8 cellular contexts compared by ENCODE assay signal in the genomic region with DNA sequence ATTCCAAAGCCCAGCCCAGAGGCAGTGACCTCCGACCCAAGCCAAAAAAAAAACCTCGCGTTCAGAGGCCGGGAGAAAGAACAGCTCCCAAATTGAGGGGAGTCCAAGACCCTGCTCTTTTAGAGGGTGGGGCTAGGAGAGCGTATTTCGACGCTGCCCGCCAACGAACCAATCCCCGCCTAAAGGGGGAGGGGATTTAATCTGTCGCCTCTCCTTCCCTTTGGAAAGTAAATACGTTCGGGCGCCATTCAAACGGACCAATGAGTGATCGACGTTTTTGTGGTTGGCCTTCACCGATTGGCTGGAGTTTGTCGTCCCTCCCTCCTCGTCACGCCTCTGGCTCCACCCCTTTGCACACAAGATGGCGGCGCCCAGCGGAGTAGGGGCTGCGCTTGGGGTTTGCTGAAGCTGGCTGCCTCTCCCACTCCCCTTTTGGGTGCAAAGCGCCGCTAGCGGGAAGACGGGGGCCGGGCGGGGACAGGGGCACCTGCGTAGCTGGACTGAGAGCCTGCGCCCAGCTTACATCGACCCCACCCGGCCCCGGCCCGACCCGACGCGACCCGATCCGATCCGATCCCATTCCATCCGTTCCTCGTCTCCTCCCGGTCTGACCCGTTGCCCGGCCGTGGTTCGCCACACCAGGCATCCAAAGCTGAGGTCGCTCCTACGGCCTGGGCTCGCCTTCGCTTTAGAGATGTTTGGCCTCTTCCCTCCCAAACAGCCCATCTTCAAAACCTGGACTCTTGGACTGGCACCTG. TPM values are rescaled to one million over a fixed set of nuclear protein-coding genes. Genes with fewer than 3 reads are reported as not detected.
DNase-seq lines count a peak whose midpoint lies in the region; ATAC-seq and TF ChIP-seq lines count a peak whose summit lies in the region.

A gene (plus strand): TSS at position 355 of the 758 bp plus-strand sequence. CDS start 596 bp downstream, outside the sequence.

- H3K4me2 ChIP-seq in DOHH2 (ENCODE audit: low read length) (peak within 1 kb of the TSS; percentile 93), GM23338 (peak within 1 kb of the TSS; percentile 99), fibroblast of lung (ENCODE audit: extremely low read depth, insufficient read depth, low read length) (peak within 1 kb of the TSS; percentile 99)

- no peak for TF ChIP-seq CTCF in DOHH2 (IDR thresholded peaks at IDR 0.05; ENCODE audit: low read depth, low read length, poor library complexity, severe bottlenecking)
- no peak for TF ChIP-seq CTCF in GM23338 (conservative IDR thresholded peaks at IDR 0.05; ENCODE audit: low read depth in 2 of 2)
- no peak for TF ChIP-seq CTCF in fibroblast of lung (conservative IDR thresholded peaks at IDR 0.05 in 1 of 2, IDR thresholded peaks at IDR 0.05 in 1 of 2; ENCODE audit: low read depth in 1 of 2, low read length in 2 of 2)

- H3K4me1 Mint-ChIP-seq in GM23338 = peaks cover 48% of the 10 kb centered on the region
- H3K4me1 Mint-ChIP-seq in activated T-helper 17 cell treated with anti-CD3 and anti-CD28 coated beads, Interleukin-2, amount 50 U/mL, for 72 hours = peaks cover 6% of the 10 kb centered on the region
- H3K4me1 Mint-ChIP-seq in naive thymus-derived CD4-positive, alpha-beta T cell = peaks cover 22 to 59% (median 41%) of the 10 kb centered on the region in 7 donors
- H3K4me1 Mint-ChIP-seq in stimulated activated naive B cell treated with anti-CD40 and anti-IgM and Interleukin-4, amounts not matched to agents 10 μg/mL and 1 μg/mL and 100 μg/mL, for 72 hours = peaks cover 30 to 46% of the 10 kb centered on the region in 2 donors

- 0 out of 2 replicates have a peak, but pooled peaks cover 8% of the 10 kb centered on the region for H4K20me1 ChIP-seq in DOHH2 (ENCODE audit: control insufficient read depth, insufficient read depth, low read depth, low read length)
- H4K20me1 ChIP-seq in GM23338 (replicated peaks; ENCODE audit: insufficient read depth) = no peaks in the 10 kb centered on the region
- H4K20me1 ChIP-seq in fibroblast of lung (ENCODE audit: control insufficient read depth, extremely low read depth, insufficient read depth, low read length) = no peaks in the 10 kb centered on the region

- H3K9me3 ChIP-seq in DOHH2 (ENCODE audit: control insufficient read depth, insufficient read depth, low read length) (no peaks in the 10 kb centered on the region), fibroblast of lung (ENCODE audit: control insufficient read depth, insufficient read depth, low read depth, low read length) (no peaks in the 10 kb centered on the region)
- H3K9me3 ChIP-seq in naive thymus-derived CD4-positive, alpha-beta T cell (ENCODE audit: control insufficient read depth in 2 of 3, low read length in 3 of 3) = no peaks in the 10 kb centered on the region

- H3K27ac ChIP-seq in DOHH2 (ENCODE audit: low read depth, low read length) (peak within 1 kb of the TSS; percentile 51), GM23338 (ENCODE audit: low read depth) (peak within 1 kb of the TSS; percentile 80), fibroblast of lung (ENCODE audit: insufficient read depth, low read length) (peak within 1 kb of the TSS; percentile 95)
- H3K27ac ChIP-seq in naive thymus-derived CD4-positive, alpha-beta T cell (ENCODE audit: low read depth, low read length) = peak within 1 kb of the TSS; percentile 89

- H3K4me1 ChIP-seq in DOHH2 (ENCODE audit: control insufficient read depth, low read length) = peaks cover 42% of the 10 kb centered on the region
- peaks cover 36% of the 10 kb centered on the region; the same call in 1 of the 2 replicates for H3K4me1 ChIP-seq in GM23338 (ENCODE audit: insufficient read depth)
- peaks cover 28% of the 10 kb centered on the region for H3K4me1 ChIP-seq in fibroblast of lung (ENCODE audit: control insufficient read depth, extremely low read depth, insufficient read depth, low read length)
- H3K4me1 ChIP-seq in naive thymus-derived CD4-positive, alpha-beta T cell (ENCODE audit: control insufficient read depth in 2 of 2, insufficient read depth in 2 of 2, low read length in 2 of 2) = peaks cover 10 to 12% of the 10 kb centered on the region in 2 donors

- 0 out of 2 replicates have a peak within 1 kb of the TSS, but pooled peaks have one; percentile 1 for H2AFZ ChIP-seq in GM23338
- peak within 1 kb of the TSS; percentile 81 for H2AFZ ChIP-seq in fibroblast of lung (ENCODE audit: low read length)

- no peaks in the 10 kb centered on the region; the same call in 2 of the 3 replicates for H3K9me3 Mint-ChIP-seq in GM23338
- no peaks in the 10 kb centered on the region for H3K9me3 Mint-ChIP-seq in activated T-helper 17 cell treated with anti-CD3 and anti-CD28 coated beads, Interleukin-2, amount 50 U/mL, for 72 hours
- H3K9me3 Mint-ChIP-seq in naive thymus-derived CD4-positive, alpha-beta T cell = no peaks in the 10 kb centered on the region
- H3K9me3 Mint-ChIP-seq in stimulated activated naive B cell treated with anti-CD40 and anti-IgM and Interleukin-4, amounts not matched to agents 10 μg/mL and 1 μg/mL and 100 μg/mL, for 72 hours = no peaks in the 10 kb centered on the region

- peak within 1 kb of the TSS; percentile 82 for H3K4me3 ChIP-seq in DOHH2 (ENCODE audit: low read length)
- H3K4me3 ChIP-seq in GM23338 = peak within 1 kb of the TSS; percentile 97
- H3K4me3 ChIP-seq in fibroblast of lung (replicated peaks in 1 of 4; ENCODE audit: control extremely low read depth in 1 of 4, insufficient read depth in 1 of 4, low read depth in 3 of 4, low read length in 4 of 4) = peak within 1 kb of the TSS; percentile 86 to 97 (median 91)
- peak within 1 kb of the TSS; percentile 60 for H3K4me3 ChIP-seq in naive thymus-derived CD4-positive, alpha-beta T cell (ENCODE audit: low read length)

- peaks cover 36% of the 10 kb centered on the region for H3K79me2 ChIP-seq in DOHH2 (ENCODE audit: control insufficient read depth, low read length)
- peaks cover 22% of the 10 kb centered on the region for H3K79me2 ChIP-seq in GM23338 (replicated peaks; ENCODE audit: insufficient read depth)
- H3K79me2 ChIP-seq in fibroblast of lung (ENCODE audit: control insufficient read depth, insufficient read depth, low read length) = peaks cover 18% of the 10 kb centered on the region

- H3K36me3 Mint-ChIP-seq in GM23338 (ENCODE audit: low read depth) = peaks cover 16% of the 10 kb centered on the region; the same call in 2 of the 3 replicates
- H3K36me3 Mint-ChIP-seq in activated T-helper 17 cell treated with anti-CD3 and anti-CD28 coated beads, Interleukin-2, amount 50 U/mL, for 72 hours (ENCODE audit: low read depth) = peaks cover 4% of the 10 kb centered on the region
- H3K36me3 Mint-ChIP-seq in naive thymus-derived CD4-positive, alpha-beta T cell = peaks cover 0 to 10% (median 0%) of the 10 kb centered on the region in 5 donors
- H3K36me3 Mint-ChIP-seq in stimulated activated naive B cell treated with anti-CD40 and anti-IgM and Interleukin-4, amounts not matched to agents 10 μg/mL and 1 μg/mL and 100 μg/mL, for 72 hours = peaks cover 9 to 31% of the 10 kb centered on the region in 2 donors

- POLR2A ChIA-PET in naive thymus-derived CD4-positive, alpha-beta T cell (lab: Charles Lee) = interaction anchor here (0.6 to 1.3 kb wide), 8 partner anchors 9 to 983 kb away, joined by 3 to 7 read pairs (median 3); a partner anchor contains a TSS

- ATAC-seq in GM23338 = peak; percentile 71
- ATAC-seq in activated T-helper 17 cell treated with anti-CD3 and anti-CD28 coated beads, Interleukin-2, amount 50 U/mL, for 72 hours (replicated peaks) = peak; percentile 98
- ATAC-seq in naive thymus-derived CD4-positive, alpha-beta T cell = peak; percentile 98
- ATAC-seq in stimulated activated naive B cell treated with anti-CD40 and anti-IgM and Interleukin-4, amounts not matched to agents 10 μg/mL and 1 μg/mL and 100 μg/mL, for 72 hours (replicated peaks) = peak; percentile 97 to 98

- H3K4me3 Mint-ChIP-seq in GM23338 = peak within 1 kb of the TSS; percentile 100
- H3K4me3 Mint-ChIP-seq in activated T-helper 17 cell treated with anti-CD3 and anti-CD28 coated beads, Interleukin-2, amount 50 U/mL, for 72 hours = peak within 1 kb of the TSS; percentile 93
- peak within 1 kb of the TSS; percentile 88 to 99 (median 98) for H3K4me3 Mint-ChIP-seq in naive thymus-derived CD4-positive, alpha-beta T cell
- peak within 1 kb of the TSS; percentile 90 to 99 for H3K4me3 Mint-ChIP-seq in stimulated activated naive B cell treated with anti-CD40 and anti-IgM and Interleukin-4, amounts not matched to agents 10 μg/mL and 1 μg/mL and 100 μg/mL, for 72 hours

- intact Hi-C loops in naive thymus-derived CD4-positive, alpha-beta T cell (cut with micrococcal nuclease) = loop anchor here (1.0 to 2.0 kb wide), 4 partner anchors 13 to 316 kb away; a partner anchor contains a TSS

- peaks cover 30% of the 10 kb centered on the region for H3K27me3 Mint-ChIP-seq in GM23338 (ENCODE audit: insufficient read depth, low read depth, poor library complexity)
- H3K27me3 Mint-ChIP-seq in activated T-helper 17 cell treated with anti-CD3 and anti-CD28 coated beads, Interleukin-2, amount 50 U/mL, for 72 hours = peaks cover 14% of the 10 kb centered on the region
- H3K27me3 Mint-ChIP-seq in naive thymus-derived CD4-positive, alpha-beta T cell = peaks cover 9 to 30% (median 19%) of the 10 kb centered on the region in 5 donors
- peaks cover 13 to 16% of the 10 kb centered on the region in 2 donors for H3K27me3 Mint-ChIP-seq in stimulated activated naive B cell treated with anti-CD40 and anti-IgM and Interleukin-4, amounts not matched to agents 10 μg/mL and 1 μg/mL and 100 μg/mL, for 72 hours

- H3K27ac Mint-ChIP-seq in GM23338 = peak within 1 kb of the TSS; percentile 99
- H3K27ac Mint-ChIP-seq in activated T-helper 17 cell treated with anti-CD3 and anti-CD28 coated beads, Interleukin-2, amount 50 U/mL, for 72 hours = peak within 1 kb of the TSS; percentile 93
- peak within 1 kb of the TSS; percentile 91 to 99 (median 97) for H3K27ac Mint-ChIP-seq in naive thymus-derived CD4-positive, alpha-beta T cell
- H3K27ac Mint-ChIP-seq in stimulated activated naive B cell treated with anti-CD40 and anti-IgM and Interleukin-4, amounts not matched to agents 10 μg/mL and 1 μg/mL and 100 μg/mL, for 72 hours = peak within 1 kb of the TSS; percentile 99

- CTCF ChIA-PET in naive thymus-derived CD4-positive, alpha-beta T cell (lab: Charles Lee) = interaction anchor here (0.6 to 3.3 kb wide), 2 partner anchors 10 to 12 kb away, joined by 3 to 15 read pairs; no protein-coding TSS in a partner anchor

- peak within 1 kb of the TSS; percentile 87 for H3K9ac ChIP-seq in fibroblast of lung (ENCODE audit: insufficient read depth, low read length)

- H3F3A ChIP-seq in DOHH2 (ENCODE audit: control insufficient read depth, insufficient read depth) (0 out of 2 replicates have a peak, but pooled peaks cover 3% of the 10 kb centered on the region), GM23338 (replicated peaks; ENCODE audit: low read depth) (peaks cover 24% of the 10 kb centered on the region)

- H3K36me3 ChIP-seq in DOHH2 (ENCODE audit: control insufficient read depth, low read length) (peaks cover 27% of the 10 kb centered on the region), GM23338 (ENCODE audit: insufficient read depth) (no peaks in the 10 kb centered on the region; the same call in 1 of the 2 replicates), fibroblast of lung (ENCODE audit: control insufficient read depth, insufficient read depth, low read length) (peaks cover 4% of the 10 kb centered on the region)
- peaks cover 0 to 15% (median 0%) of the 10 kb centered on the region in 3 experiments for H3K36me3 ChIP-seq in naive thymus-derived CD4-positive, alpha-beta T cell (ENCODE audit: control insufficient read depth in 2 of 3, insufficient read depth in 3 of 3, low read length in 3 of 3)

- no peaks in the 10 kb centered on the region for H3K27me3 ChIP-seq in DOHH2 (ENCODE audit: control insufficient read depth, low read length)
- peaks cover 9% of the 10 kb centered on the region for H3K27me3 ChIP-seq in GM23338 (ENCODE audit: insufficient read depth)
- H3K27me3 ChIP-seq in fibroblast of lung (ENCODE audit: control insufficient read depth, insufficient read depth, low read length) = no peaks in the 10 kb centered on the region
- peaks cover 4 to 9% of the 10 kb centered on the region in 2 donors for H3K27me3 ChIP-seq in naive thymus-derived CD4-positive, alpha-beta T cell (ENCODE audit: control insufficient read depth in 2 of 2, insufficient read depth in 2 of 2, low read length in 2 of 2)

- no peaks in the 10 kb centered on the region for H3K9me2 ChIP-seq in DOHH2 (replicated peaks; ENCODE audit: control insufficient read depth, low read length)
- H3K9me2 ChIP-seq in GM23338 (ENCODE audit: insufficient read depth) = no peaks in the 10 kb centered on the region

- DNase-seq in GM23338 (ENCODE audit: low spot score) (peak; percentile 100), LHCN-M2 (ENCODE audit: low read depth) (peak; percentile 98), RPMI8226 (peak; percentile 93), fibroblast of lung (ENCODE audit: low read depth in 2 of 2) (peak; percentile 96 to 98)
- peak; percentile 82 to 96 (median 94) for DNase-seq in naive thymus-derived CD4-positive, alpha-beta T cell
- peak; percentile 90 for DNase-seq in stimulated activated naive B cell treated with anti-CD40 and anti-IgM and Interleukin-4, amounts not matched to agents 10 μg/mL and 1 μg/mL and 100 μg/mL, for 72 hours

RNA-seq across cellular contexts. Expression of the gene that starts here (rescaled TPM):
- total RNA-seq in GM23338 (2014; rRNA removed; shearing (Covaris generic)) = 53.6 and 58.3 TPM in 2 replicates
- polyA plus RNA-seq in GM23338 (2016; fragmentation: Nextera tagmentation; extraction: Ambion mirVana) (28.7 and 31.8 TPM in 2 replicates), fibroblast of lung (22.9 and 38.0 TPM in 2 replicates)
- total RNA-seq in LHCN-M2 (2014; rRNA removed) (7.3 and 9.3 TPM in 2 replicates), fibroblast of lung (4.1 and 7.1 TPM in 2 replicates)
- polyA plus RNA-seq in LHCN-M2 (2012) = 28.8 TPM
- 10 to 100 TPM; 23.7 to 32.6 TPM for total RNA-seq in activated T-helper 17 cell treated with anti-CD3 and anti-CD28 coated beads, Interleukin-2, amount 50 U/mL, for 72 hours
- polyA plus RNA-seq in fibroblast of lung (2012) = 27.6 and 45.2 TPM in 2 replicates
- polyA minus RNA-seq in fibroblast of lung (ENCODE audit: low replicate concordance) = 113 and 145 TPM in 2 replicates
- total RNA-seq in naive thymus-derived CD4-positive, alpha-beta T cell = 10 to 100 TPM; 16.9 to 28.3 (median 18.9) TPM
- 10 to 100 TPM; 50.3 to 59.1 TPM for polyA plus RNA-seq in naive thymus-derived CD4-positive, alpha-beta T cell

Comparison
In these comparisons a context has a peak if more than half of its experiments do, and no peak if none do; other contexts are left out.
1. Peak in every context shown above with its lines: DNase-seq, ATAC-seq, H3K4me3 ChIP-seq and H3K27ac ChIP-seq.